In genomic region chr7:34895202-34895601, GRCh38 we compare ENCODE assay signal across 28 cellular contexts.
"Had no signal": no experiment of that assay in that cellular context is flagged by ENCODE, and none has a peak within 500 bp of the region (broad histone marks: within the 10 kb centered on the region; RNA-seq: fewer than 3 reads in every experiment).

No MANE protein-coding gene starts in this region.

- H3K9me3 ChIP-seq: gastrocnemius medialis had no signal

- H3K4me1 Mint-ChIP-seq: mesothelial cell of epicardium; naive B cell; naive thymus-derived CD8-positive, alpha-beta T cell had no signal

- H3K36me3 ChIP-seq: esophagus squamous epithelium, gastrocnemius medialis, heart right ventricle, left lung, lower lobe of right lung had no signal

- H3K27me3 ChIP-seq: dorsolateral prefrontal cortex, esophagus squamous epithelium, gastrocnemius medialis, left lung had no signal

- H3K4me3 ChIP-seq: coronary artery, dorsolateral prefrontal cortex, esophagus squamous epithelium, gastrocnemius medialis, heart right ventricle, left lung, lower lobe of right lung, mucosa of descending colon had no signal

- H3K4me1 ChIP-seq: esophagus squamous epithelium, gastrocnemius medialis, heart right ventricle, left lung, lower lobe of right lung had no signal

- H3K27ac ChIP-seq: coronary artery, dorsolateral prefrontal cortex, epithelial cell of prostate, esophagus squamous epithelium, gastrocnemius medialis, heart right ventricle, left lung, lower lobe of right lung had no signal

- H3K4me3 Mint-ChIP-seq: mesothelial cell of epicardium; naive B cell; naive thymus-derived CD8-positive, alpha-beta T cell had no signal

- H3K27ac Mint-ChIP-seq: mesothelial cell of epicardium; naive B cell; naive thymus-derived CD8-positive, alpha-beta T cell had no signal

- H3K36me3 Mint-ChIP-seq: mesothelial cell of epicardium had no signal

- ATAC-seq: esophagus mucosa; gastrocnemius medialis; heart right ventricle; left cardiac atrium; left lung; left ventricle myocardium superior; lower lobe of right lung; mucosa of descending colon; naive thymus-derived CD8-positive, alpha-beta T cell had no signal

- DNase-seq: dermis blood vessel endothelial cell; dorsolateral prefrontal cortex; effector CD4-positive, alpha-beta T cell; effector memory CD4-positive, alpha-beta T cell; erythroblast; esophagus squamous epithelium; foreskin fibroblast; foreskin melanocyte; gastrocnemius medialis; glutamatergic neuron; head of caudate nucleus; heart right ventricle; hippocampal formation; left cardiac atrium; left lung; left ventricle myocardium superior; lower lobe of right lung; mesenchymal stem cell; mucosa of descending colon; naive B cell; naive thymus-derived CD8-positive, alpha-beta T cell had no signal

- FAIRE-seq: endometrium, islet of Langerhans, keratinocyte had no signal
